In genomic region chr11:94762208-94762607, GRCh38 we compare ENCODE assay signal across 1 cellular context.
TF ChIP-seq lines count a peak whose summit lies in the region.

No MANE protein-coding gene starts in this region.

TF ChIP-seq in WTC11, 78 proteins besides CTCF, POLR2A, EP300 and RAD21 (continued from another document):
- TF ChIP-seq AFF4 (CRISPR knock-in tag; IDR thresholded peaks at IDR 0.05; ENCODE audit: borderline replicate concordance): no peak
